In genomic region chr20:31681128-31681727, GRCh38 we compare ENCODE assay signal across 2 cellular contexts.
A peak's percentile ranks its signal among the peaks of the same experiment; 100 is the strongest.
TF ChIP-seq lines count a peak whose summit lies in the region.

No MANE protein-coding gene starts in this region.

TF ChIP-seq in IMR-90, 13 proteins besides CTCF, POLR2A, EP300 and RAD21:
- no peak for TF ChIP-seq CHD1 (IDR thresholded peaks at IDR 0.05; ENCODE audit: low read depth, low read length)
- no peak for TF ChIP-seq ELK1 (IDR thresholded peaks at IDR 0.05; ENCODE audit: borderline replicate concordance, low read depth, low read length)
- TF ChIP-seq MAZ (IDR thresholded peaks at IDR 0.05; ENCODE audit: borderline replicate concordance, low read depth, low read length): no peak
- no peak for TF ChIP-seq MAFK (IDR thresholded peaks at IDR 0.05; ENCODE audit: low read depth, low read length)
- TF ChIP-seq RFX5 (IDR thresholded peaks at IDR 0.05; ENCODE audit: low read depth, low read length): no peak
- TF ChIP-seq NFE2L2 (IDR thresholded peaks at IDR 0.05; ENCODE audit: low read depth, low read length): no peak
- TF ChIP-seq BHLHE40 (IDR thresholded peaks at IDR 0.05; ENCODE audit: low read depth, low read length): no peak
- TF ChIP-seq RCOR1 (IDR thresholded peaks at IDR 0.05; ENCODE audit: insufficient replicate concordance, low read length): no peak
- no peak for TF ChIP-seq CEBPB (IDR thresholded peaks at IDR 0.05; ENCODE audit: low read depth, low read length)
- TF ChIP-seq SMC3 (IDR thresholded peaks at IDR 0.05; ENCODE audit: low read depth, low read length): no peak
- TF ChIP-seq USF2 (IDR thresholded peaks at IDR 0.05; ENCODE audit: low read depth, low read length): no peak

TF ChIP-seq in K562, 482 proteins besides CTCF, POLR2A, EP300 and RAD21:
- TF ChIP-seq FIP1L1 (IDR thresholded peaks at IDR 0.05; ENCODE audit: low read depth, low read length, poor library complexity, severe bottlenecking): no peak
- no peak for TF ChIP-seq CHAMP1 (IDR thresholded peaks at IDR 0.05)
- TF ChIP-seq PTRF (tag; IDR thresholded peaks at IDR 0.05): no peak
- no peak for TF ChIP-seq HMG20B (CRISPR knock-in tag; IDR thresholded peaks at IDR 0.05)
- no peak for TF ChIP-seq PRMT5 (CRISPR knock-in tag; IDR thresholded peaks at IDR 0.05)
- TF ChIP-seq ZNF79 (CRISPR knock-in tag; IDR thresholded peaks at IDR 0.05; ENCODE audit: low read depth): no peak
- no peak for TF ChIP-seq HEY1 (CRISPR knock-in tag; IDR thresholded peaks at IDR 0.05; ENCODE audit: borderline replicate concordance)
- TF ChIP-seq LARP7 (IDR thresholded peaks at IDR 0.05): no peak
- TF ChIP-seq ZNF444 (CRISPR knock-in tag; IDR thresholded peaks at IDR 0.05): no peak
- TF ChIP-seq SIN3A (IDR thresholded peaks at IDR 0.05; ENCODE audit: borderline replicate concordance in 2 of 2, control insufficient read depth in 1 of 2, low read depth in 2 of 2, low read length in 2 of 2): no peak
- 0 out of 2 replicates have a peak, but pooled peaks have one; percentile 6 for TF ChIP-seq SMARCA5 (IDR thresholded peaks at IDR 0.05)
- no peak for TF ChIP-seq HINFP (tag; conservative IDR thresholded peaks at IDR 0.05; ENCODE audit: low read depth)
- TF ChIP-seq CXXC5 (CRISPR knock-in tag; IDR thresholded peaks at IDR 0.05): 0 out of 2 replicates have a peak, but pooled peaks have one; percentile 28
- no peak for TF ChIP-seq RREB1 (CRISPR knock-in tag; IDR thresholded peaks at IDR 0.05)
- TF ChIP-seq CREM (IDR thresholded peaks at IDR 0.05; ENCODE audit: low read depth): no peak
- no peak for TF ChIP-seq E2F6 (IDR thresholded peaks at IDR 0.05; ENCODE audit: borderline replicate concordance in 1 of 2, extremely low read depth in 1 of 2, insufficient read depth in 1 of 2, insufficient read length in 1 of 2, low read depth in 1 of 2, low read length in 1 of 2, poor library complexity in 1 of 2, severe bottlenecking in 1 of 2)
